1 cellular context compared by ENCODE assay signal in the genomic region with DNA sequence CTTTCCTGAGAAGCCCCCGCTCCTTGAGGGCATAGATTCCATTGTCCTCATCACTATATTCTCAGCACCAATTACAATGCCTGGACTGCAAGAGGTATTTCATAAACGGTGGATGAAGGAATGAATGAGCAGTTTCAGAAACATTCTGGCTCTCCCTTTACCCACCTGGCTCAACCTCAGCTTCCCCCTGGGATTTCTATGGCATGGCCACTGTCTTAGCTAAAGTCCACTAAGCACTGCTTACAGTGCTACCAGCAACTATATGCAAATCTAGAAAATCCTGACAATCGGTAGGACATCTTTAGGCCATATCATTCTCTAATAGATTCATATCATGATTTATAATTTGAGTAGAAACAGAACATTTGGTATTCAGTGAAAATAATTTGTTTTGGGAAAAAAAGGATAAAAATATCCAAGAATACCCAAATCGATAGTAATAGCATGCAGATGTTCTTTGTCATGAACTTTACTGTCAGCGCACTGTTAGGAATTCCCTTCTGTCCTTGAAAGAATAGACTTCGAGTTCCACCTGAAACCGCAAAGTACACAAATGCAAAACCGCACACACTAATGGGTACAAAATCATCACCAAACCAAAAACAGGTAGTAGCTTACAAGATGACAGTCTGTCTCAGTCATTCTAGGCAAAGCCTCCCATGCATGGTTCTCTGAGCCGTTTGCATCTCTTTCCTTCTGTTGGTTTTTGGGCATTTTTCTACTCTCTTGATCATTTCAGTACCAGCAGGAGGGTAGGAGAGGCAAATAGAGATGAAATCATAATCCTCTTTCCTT.
TF ChIP-seq lines count a peak whose summit lies in the region.

No MANE protein-coding gene starts in this region.

TF ChIP-seq in GM12878, 131 proteins besides CTCF, POLR2A, EP300 and RAD21 (continued from another document):
- TF ChIP-seq, protein P1, sequence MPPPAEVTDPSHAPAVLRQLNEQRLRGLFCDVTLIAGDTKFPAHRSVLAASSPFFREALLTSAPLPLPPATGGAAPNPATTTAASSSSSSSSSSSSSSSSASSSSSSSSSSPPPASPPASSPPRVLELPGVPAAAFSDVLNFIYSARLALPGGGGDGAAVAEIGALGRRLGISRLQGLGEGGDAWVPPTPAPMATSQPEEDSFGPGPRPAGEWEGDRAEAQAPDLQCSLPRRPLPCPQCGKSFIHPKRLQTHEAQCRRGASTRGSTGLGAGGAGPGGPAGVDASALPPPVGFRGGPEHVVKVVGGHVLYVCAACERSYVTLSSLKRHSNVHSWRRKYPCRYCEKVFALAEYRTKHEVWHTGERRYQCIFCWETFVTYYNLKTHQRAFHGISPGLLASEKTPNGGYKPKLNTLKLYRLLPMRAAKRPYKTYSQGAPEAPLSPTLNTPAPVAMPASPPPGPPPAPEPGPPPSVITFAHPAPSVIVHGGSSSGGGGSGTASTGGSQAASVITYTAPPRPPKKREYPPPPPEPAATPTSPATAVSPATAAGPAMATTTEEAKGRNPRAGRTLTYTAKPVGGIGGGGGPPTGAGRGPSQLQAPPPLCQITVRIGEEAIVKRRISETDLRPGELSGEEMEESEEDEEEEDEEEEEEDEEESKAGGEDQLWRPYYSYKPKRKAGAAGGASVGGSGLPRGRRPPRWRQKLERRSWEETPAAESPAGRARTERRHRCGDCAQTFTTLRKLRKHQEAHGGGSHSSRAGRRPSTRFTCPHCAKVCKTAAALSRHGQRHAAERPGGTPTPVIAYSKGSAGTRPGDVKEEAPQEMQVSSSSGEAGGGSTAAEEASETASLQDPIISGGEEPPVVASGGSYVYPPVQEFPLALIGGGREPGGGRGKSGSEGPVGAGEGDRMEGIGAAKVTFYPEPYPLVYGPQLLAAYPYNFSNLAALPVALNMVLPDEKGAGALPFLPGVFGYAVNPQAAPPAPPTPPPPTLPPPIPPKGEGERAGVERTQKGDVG (CRISPR knock-in tag; IDR thresholded peaks at IDR 0.05) = no peak
- TF ChIP-seq IKZF2 (IDR thresholded peaks at IDR 0.05) = peak; percentile 93 to 96
- peak; percentile 78 for TF ChIP-seq ZBED1 (IDR thresholded peaks at IDR 0.05; ENCODE audit: borderline replicate concordance)
- TF ChIP-seq, protein P2, sequence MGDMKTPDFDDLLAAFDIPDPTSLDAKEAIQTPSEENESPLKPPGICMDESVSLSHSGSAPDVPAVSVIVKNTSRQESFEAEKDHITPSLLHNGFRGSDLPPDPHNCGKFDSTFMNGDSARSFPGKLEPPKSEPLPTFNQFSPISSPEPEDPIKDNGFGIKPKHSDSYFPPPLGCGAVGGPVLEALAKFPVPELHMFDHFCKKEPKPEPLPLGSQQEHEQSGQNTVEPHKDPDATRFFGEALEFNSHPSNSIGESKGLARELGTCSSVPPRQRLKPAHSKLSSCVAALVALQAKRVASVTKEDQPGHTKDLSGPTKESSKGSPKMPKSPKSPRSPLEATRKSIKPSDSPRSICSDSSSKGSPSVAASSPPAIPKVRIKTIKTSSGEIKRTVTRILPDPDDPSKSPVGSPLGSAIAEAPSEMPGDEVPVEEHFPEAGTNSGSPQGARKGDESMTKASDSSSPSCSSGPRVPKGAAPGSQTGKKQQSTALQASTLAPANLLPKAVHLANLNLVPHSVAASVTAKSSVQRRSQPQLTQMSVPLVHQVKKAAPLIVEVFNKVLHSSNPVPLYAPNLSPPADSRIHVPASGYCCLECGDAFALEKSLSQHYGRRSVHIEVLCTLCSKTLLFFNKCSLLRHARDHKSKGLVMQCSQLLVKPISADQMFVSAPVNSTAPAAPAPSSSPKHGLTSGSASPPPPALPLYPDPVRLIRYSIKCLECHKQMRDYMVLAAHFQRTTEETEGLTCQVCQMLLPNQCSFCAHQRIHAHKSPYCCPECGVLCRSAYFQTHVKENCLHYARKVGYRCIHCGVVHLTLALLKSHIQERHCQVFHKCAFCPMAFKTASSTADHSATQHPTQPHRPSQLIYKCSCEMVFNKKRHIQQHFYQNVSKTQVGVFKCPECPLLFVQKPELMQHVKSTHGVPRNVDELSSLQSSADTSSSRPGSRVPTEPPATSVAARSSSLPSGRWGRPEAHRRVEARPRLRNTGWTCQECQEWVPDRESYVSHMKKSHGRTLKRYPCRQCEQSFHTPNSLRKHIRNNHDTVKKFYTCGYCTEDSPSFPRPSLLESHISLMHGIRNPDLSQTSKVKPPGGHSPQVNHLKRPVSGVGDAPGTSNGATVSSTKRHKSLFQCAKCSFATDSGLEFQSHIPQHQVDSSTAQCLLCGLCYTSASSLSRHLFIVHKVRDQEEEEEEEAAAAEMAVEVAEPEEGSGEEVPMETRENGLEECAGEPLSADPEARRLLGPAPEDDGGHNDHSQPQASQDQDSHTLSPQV (IDR thresholded peaks at IDR 0.05) = no peak
- peak; percentile 49; the same call in 1 of the 2 replicates for TF ChIP-seq YY1 (IDR thresholded peaks at IDR 0.05; ENCODE audit: low read depth, low read length)
- TF ChIP-seq CBX3 (IDR thresholded peaks at IDR 0.05; ENCODE audit: borderline replicate concordance, low read depth) = no peak
- TF ChIP-seq WRNIP1 (IDR thresholded peaks at IDR 0.05; ENCODE audit: borderline replicate concordance, low read depth, low read length) = no peak
- no peak for TF ChIP-seq RB1 (IDR thresholded peaks at IDR 0.05; ENCODE audit: borderline replicate concordance)
- TF ChIP-seq NFIC (IDR thresholded peaks at IDR 0.05; ENCODE audit: low read depth, low read length) = peak; percentile 89
- peak; percentile 35; the same call in 1 of the 2 replicates for TF ChIP-seq NR2F1 (conservative IDR thresholded peaks at IDR 0.05)
- peak; percentile 22 for TF ChIP-seq SMAD1 (IDR thresholded peaks at IDR 0.05; ENCODE audit: low read depth, partially characterized antibody)
